24 cellular contexts compared by ENCODE assay signal in the genomic region with DNA sequence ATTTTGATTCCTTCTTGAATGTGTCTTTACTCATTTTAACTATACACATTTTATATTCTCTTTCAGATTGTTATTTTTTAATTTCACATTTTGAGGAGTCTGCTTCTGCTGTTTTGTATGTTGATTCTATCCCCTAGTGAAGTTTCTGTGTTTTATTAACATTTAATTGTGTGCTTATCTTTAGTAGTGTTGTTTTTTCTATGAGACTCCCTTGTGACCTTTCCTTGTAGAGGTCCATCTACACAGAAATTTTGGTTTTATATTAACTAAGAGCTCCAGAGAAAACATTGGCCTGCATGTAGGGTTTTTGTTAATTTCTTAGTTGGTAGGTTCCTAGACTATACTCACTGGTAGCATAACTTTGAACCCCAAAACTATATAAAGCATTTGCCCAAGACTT. TPM values are rescaled to one million over a fixed set of nuclear protein-coding genes. Genes with fewer than 3 reads are reported as not detected.
DNase-seq lines count a peak whose midpoint lies in the region; ATAC-seq, FAIRE-seq and TF ChIP-seq lines count a peak whose summit lies in the region.
"Had no signal": no experiment of that assay in that cellular context is flagged by ENCODE, and none has a peak within 500 bp of the region (broad histone marks: within the 10 kb centered on the region; RNA-seq: fewer than 3 reads in every experiment).

No MANE protein-coding gene starts in this region.

- peak overlapping the region; percentile 9 for H3K27ac Mint-ChIP-seq in chondrocyte (ENCODE audit: unreplicated experiment)
- H3K27ac Mint-ChIP-seq in osteocyte (ENCODE audit: unreplicated experiment), result peak overlapping the region; percentile 67
- H3K27ac Mint-ChIP-seq: CD4-positive, alpha-beta T cell; H9 had no signal

- no peak overlapping the region for H3K4me3 Mint-ChIP-seq in chondrocyte (ENCODE audit: unreplicated experiment)
- no peak overlapping the region for H3K4me3 Mint-ChIP-seq in osteocyte (ENCODE audit: unreplicated experiment)
- H3K4me3 Mint-ChIP-seq: CD4-positive, alpha-beta T cell; H9 had no signal

- H3K4me1 Mint-ChIP-seq in chondrocyte (ENCODE audit: low read depth) (peaks cover 8% of the 10 kb centered on the region), osteocyte (ENCODE audit: unreplicated experiment) (peaks cover 16% of the 10 kb centered on the region)

- H3K27me3 Mint-ChIP-seq in chondrocyte (ENCODE audit: low read depth) (no peaks in the 10 kb centered on the region), osteocyte (ENCODE audit: unreplicated experiment) (no peaks in the 10 kb centered on the region)
- H3K27me3 Mint-ChIP-seq: CD4-positive, alpha-beta T cell had no signal

- TF ChIP-seq CTCF in OCI-LY3 (IDR thresholded peaks at IDR 0.05; ENCODE audit: low read depth, low read length) (no peak), chondrocyte (IDR thresholded peaks at IDR 0.05) (no peak), osteocyte (IDR thresholded peaks at IDR 0.05) (no peak), BE2C (IDR thresholded peaks at IDR 0.05; ENCODE audit: low read depth, low read length) (no peak)

- H3K4me3 ChIP-seq in OCI-LY3 (ENCODE audit: low read length), result no peak overlapping the region
- H3K4me3 ChIP-seq in BE2C (ENCODE audit: low read depth, low read length), result no peak overlapping the region
- H3K4me3 ChIP-seq: BLaER1, GM23248, MG63, SJSA1 had no signal

- peaks cover 22% of the 10 kb centered on the region for H3K36me3 ChIP-seq in OCI-LY3 (replicated peaks; ENCODE audit: low read depth, low read length)
- H3K36me3 ChIP-seq in BE2C, result peaks cover 12% of the 10 kb centered on the region

- H3K27me3 ChIP-seq in OCI-LY3 (ENCODE audit: low read depth, low read length) (no peaks in the 10 kb centered on the region), BE2C (no peaks in the 10 kb centered on the region)
- H3K27me3 ChIP-seq: BLaER1, MG63, SJSA1 had no signal

- no peak overlapping the region for H2AFZ ChIP-seq in OCI-LY3 (ENCODE audit: low read depth, low read length)
- H2AFZ ChIP-seq: GM23248 had no signal

- H3K4me1 ChIP-seq in OCI-LY3 (ENCODE audit: low read length), result peaks cover 18% of the 10 kb centered on the region
- H3K4me1 ChIP-seq in BE2C, result no peaks in the 10 kb centered on the region
- H3K4me1 ChIP-seq: BLaER1, SJSA1 had no signal

- no peaks in the 10 kb centered on the region for H3K79me2 ChIP-seq in OCI-LY3 (ENCODE audit: low read length)

- no peaks in the 10 kb centered on the region for H3K9me3 Mint-ChIP-seq in chondrocyte (ENCODE audit: low read depth)
- H3K9me3 Mint-ChIP-seq in osteocyte (ENCODE audit: unreplicated experiment), result no peaks in the 10 kb centered on the region
- H3K9me3 Mint-ChIP-seq: CD4-positive, alpha-beta T cell; H9 had no signal

- peaks cover 11% of the 10 kb centered on the region; the same call in 1 of the 2 replicates for H4K20me1 ChIP-seq in OCI-LY3 (ENCODE audit: insufficient read depth, low read length)
- H4K20me1 ChIP-seq: BLaER1 had no signal

- no peak for DNase-seq in GM18507 (ENCODE audit: extremely low spot score, insufficient read length, low read depth)
- no peak for DNase-seq in chondrocyte (ENCODE audit: low spot score)
- no peak for DNase-seq in osteocyte (ENCODE audit: extremely low spot score, unreplicated experiment)
- no peak for DNase-seq in BE2C
- DNase-seq in ureter (ENCODE audit: low spot score), result no peak
- DNase-seq: CD4-positive, alpha-beta T cell; COR-L47; DND-41; GM23248; H9; Kasumi-1; MG63; NCI-H1417; NCI-H1694 treated with DMSO at 0.1 percent for 48 hours; NCI-H2081 treated with DMSO at 0.1 percent for 48 hours; NCI-H446; NCI-H526 had no signal

- ATAC-seq in HG02870 (IDR thresholded peaks at IDR 0.05; ENCODE audit: unreplicated experiment), result no peak
- ATAC-seq in HG03095 (IDR thresholded peaks at IDR 0.05; ENCODE audit: unreplicated experiment), result no peak
- ATAC-seq: Right ventricle myocardium inferior had no signal

- H3K36me3 Mint-ChIP-seq in chondrocyte (ENCODE audit: low read depth) (peaks cover 23% of the 10 kb centered on the region), osteocyte (ENCODE audit: unreplicated experiment) (peaks cover 24% of the 10 kb centered on the region)

- no peak overlapping the region for H3K9ac ChIP-seq in OCI-LY3 (ENCODE audit: low read length)
- H3K9ac ChIP-seq: BLaER1, GM23248 had no signal

- H3K9me3 ChIP-seq in OCI-LY3 (ENCODE audit: insufficient read depth, low read length), result no peaks in the 10 kb centered on the region
- no peaks in the 10 kb centered on the region for H3K9me3 ChIP-seq in BE2C
- H3K9me3 ChIP-seq: BLaER1, MG63, SJSA1 had no signal

- peak; percentile 29 for FAIRE-seq in GM18507 (lab: Jason Lieb, UNC)
- FAIRE-seq: GM12891 had no signal

- no peak overlapping the region for H3K27ac ChIP-seq in OCI-LY3 (ENCODE audit: low read length)
- H3K27ac ChIP-seq: BLaER1, GM23248, SJSA1 had no signal

- 0 out of 2 replicates have a peak overlapping the region, but pooled peaks have one; percentile 59 for H3K4me2 ChIP-seq in OCI-LY3 (ENCODE audit: low read length)
- H3K4me2 ChIP-seq: BLaER1 had no signal

RNA-seq across cellular contexts. Expression of gene IL13, which starts 35.4 kb away (rescaled TPM):
- total RNA-seq in chondrocyte (not detected in 3 replicates), osteocyte (not detected in 2 replicates), ureter (not detected)
- polyA plus RNA-seq in BE2C (2012; ENCODE audit: insufficient read depth, insufficient read length, low read depth), result not detected
- total RNA-seq: GM23248, H9, Right ventricle myocardium inferior, SJSA1 had no signal
- polyA plus RNA-seq: GM23248 had no signal

RNA-seq across cellular contexts. Expression of gene IL4, which starts 51.2 kb away (rescaled TPM):
- total RNA-seq in chondrocyte, result not detected in 3 replicates
- not detected in 2 replicates for total RNA-seq in osteocyte
- not detected for polyA plus RNA-seq in BE2C (2012; ENCODE audit: insufficient read depth, insufficient read length, low read depth)
- not detected for total RNA-seq in ureter
- total RNA-seq: CD4-positive, alpha-beta T cell; GM23248; H9; Right ventricle myocardium inferior; SJSA1 had no signal
